In the genomic region with DNA sequence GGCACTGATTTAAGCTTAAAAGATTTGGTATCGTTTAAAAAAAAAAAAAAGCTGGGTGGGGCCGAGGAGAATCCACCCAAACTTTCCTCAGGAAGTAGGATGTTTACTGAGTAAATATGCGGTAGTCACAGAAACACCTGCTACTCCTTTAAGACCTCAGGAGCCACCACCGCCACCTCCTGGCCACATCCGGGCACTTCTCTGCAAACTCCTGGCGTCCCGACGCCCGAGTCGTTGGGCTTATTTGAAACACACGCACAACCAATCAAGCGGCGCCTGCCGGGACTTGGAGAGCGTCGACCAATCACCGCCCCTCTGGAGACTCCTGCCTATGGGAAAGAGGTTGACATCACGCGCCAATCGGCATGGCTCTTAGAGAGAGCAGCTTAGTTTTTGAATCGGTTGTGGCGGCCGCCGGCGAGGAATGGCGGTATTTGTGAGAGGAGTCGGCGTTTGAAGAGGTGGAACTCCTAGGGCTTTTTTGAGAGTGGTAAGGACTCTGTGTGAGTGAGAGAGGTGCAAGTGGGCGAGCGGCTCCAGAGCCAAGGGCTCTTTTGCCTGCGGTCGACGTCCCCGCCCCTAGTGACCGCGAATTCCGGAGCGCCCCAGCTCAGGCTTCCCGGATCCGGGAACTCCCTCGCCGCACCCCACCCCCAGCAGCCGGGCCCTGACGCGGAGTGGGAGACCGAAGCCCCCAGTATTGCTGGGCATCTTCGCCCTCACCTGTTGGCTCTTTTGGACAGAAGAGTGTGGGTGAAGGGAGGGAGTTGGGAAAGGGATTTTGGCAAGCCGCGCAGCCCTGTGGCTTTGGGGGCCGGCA, we compare ENCODE assay signal across 8 cellular contexts. TPM values are rescaled to one million over a fixed set of nuclear protein-coding genes. Genes with fewer than 3 reads are reported as not detected.
DNase-seq lines count a peak whose midpoint lies in the region; ATAC-seq, FAIRE-seq and TF ChIP-seq lines count a peak whose summit lies in the region.

A gene with protein sequence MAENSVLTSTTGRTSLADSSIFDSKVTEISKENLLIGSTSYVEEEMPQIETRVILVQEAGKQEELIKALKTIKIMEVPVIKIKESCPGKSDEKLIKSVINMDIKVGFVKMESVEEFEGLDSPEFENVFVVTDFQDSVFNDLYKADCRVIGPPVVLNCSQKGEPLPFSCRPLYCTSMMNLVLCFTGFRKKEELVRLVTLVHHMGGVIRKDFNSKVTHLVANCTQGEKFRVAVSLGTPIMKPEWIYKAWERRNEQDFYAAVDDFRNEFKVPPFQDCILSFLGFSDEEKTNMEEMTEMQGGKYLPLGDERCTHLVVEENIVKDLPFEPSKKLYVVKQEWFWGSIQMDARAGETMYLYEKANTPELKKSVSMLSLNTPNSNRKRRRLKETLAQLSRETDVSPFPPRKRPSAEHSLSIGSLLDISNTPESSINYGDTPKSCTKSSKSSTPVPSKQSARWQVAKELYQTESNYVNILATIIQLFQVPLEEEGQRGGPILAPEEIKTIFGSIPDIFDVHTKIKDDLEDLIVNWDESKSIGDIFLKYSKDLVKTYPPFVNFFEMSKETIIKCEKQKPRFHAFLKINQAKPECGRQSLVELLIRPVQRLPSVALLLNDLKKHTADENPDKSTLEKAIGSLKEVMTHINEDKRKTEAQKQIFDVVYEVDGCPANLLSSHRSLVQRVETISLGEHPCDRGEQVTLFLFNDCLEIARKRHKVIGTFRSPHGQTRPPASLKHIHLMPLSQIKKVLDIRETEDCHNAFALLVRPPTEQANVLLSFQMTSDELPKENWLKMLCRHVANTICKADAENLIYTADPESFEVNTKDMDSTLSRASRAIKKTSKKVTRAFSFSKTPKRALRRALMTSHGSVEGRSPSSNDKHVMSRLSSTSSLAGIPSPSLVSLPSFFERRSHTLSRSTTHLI (plus strand): TSS at position 359 of the 820 bp plus-strand sequence. CDS start 3,805 bp downstream, outside the sequence.

- DNase-seq in AG08396 (ENCODE audit: low spot score) = peak; percentile 98
- DNase-seq in NCI-H2227 treated with DMSO at 0.1 percent for 48 hours (lab: John Stamatoyannopoulos, UW) = peak; percentile 99
- peak; percentile 100 for DNase-seq in cardiac fibroblast (ENCODE audit: low read depth in 2 of 2)
- DNase-seq in iPS-NIHi11 (ENCODE audit: low spot score) = peak; percentile 99
- peak; percentile 100 for DNase-seq in small intestine

- H3K4me3 ChIP-seq in WI38 (ENCODE audit: low read depth, low read length) (peak within 1 kb of the TSS; percentile 96), cardiac fibroblast (replicated peaks in 1 of 2; ENCODE audit: low read depth in 2 of 2, low read length in 2 of 2) (peak within 1 kb of the TSS; percentile 93 to 95), small intestine (ENCODE audit: low read depth in 1 of 2, low read length in 2 of 2) (peak within 1 kb of the TSS; percentile 61 to 75)

- H3K27me3 ChIP-seq in small intestine (ENCODE audit: control insufficient read depth in 2 of 2, insufficient read depth in 2 of 2, low read length in 2 of 2) = no peaks in the 10 kb centered on the region

- FAIRE-seq in small intestine (lab: Jason Lieb, UNC) = peak; percentile 61

- H3K9me3 ChIP-seq in small intestine (ENCODE audit: control insufficient read depth, low read depth) = no peaks in the 10 kb centered on the region

- TF ChIP-seq CTCF in WI38 (IDR thresholded peaks at IDR 0.05; ENCODE audit: low read depth, low read length) (peak; percentile 61), cardiac fibroblast (IDR thresholded peaks at IDR 0.05; ENCODE audit: low read depth, low read length) (peak; percentile 72)

- no peaks in the 10 kb centered on the region for H3K4me1 ChIP-seq in small intestine (ENCODE audit: control insufficient read depth in 2 of 2, insufficient read depth in 1 of 2, low read depth in 1 of 2, low read length in 1 of 2)

- WGBS in small intestine, 3 donors = 0% methylated on average over 40 to 50 of the region's 50 CpGs

- ATAC-seq in GM18909 (IDR thresholded peaks at IDR 0.05; ENCODE audit: poor library complexity, unreplicated experiment) (peak; percentile 99), HG03175 (IDR thresholded peaks at IDR 0.05; ENCODE audit: unreplicated experiment) (peak; percentile 96)

- H3K36me3 ChIP-seq in small intestine (ENCODE audit: control insufficient read depth in 2 of 2, insufficient read depth in 2 of 2, low read length in 2 of 2) = no peaks in the 10 kb centered on the region

- H3K27ac ChIP-seq in small intestine (ENCODE audit: low read depth in 1 of 2, low read length in 1 of 2) = peak within 1 kb of the TSS in 1 of 2 donors; percentile 74

RNA-seq across cellular contexts. Expression of the gene that starts here (rescaled TPM):
- 10 to 100 TPM in 1 of 3 donors, 1 to 10 TPM in 2; 3.0 to 16.8 (median 3.6) TPM for polyA plus RNA-seq in small intestine
